8 cellular contexts compared by ENCODE assay signal in the genomic region with DNA sequence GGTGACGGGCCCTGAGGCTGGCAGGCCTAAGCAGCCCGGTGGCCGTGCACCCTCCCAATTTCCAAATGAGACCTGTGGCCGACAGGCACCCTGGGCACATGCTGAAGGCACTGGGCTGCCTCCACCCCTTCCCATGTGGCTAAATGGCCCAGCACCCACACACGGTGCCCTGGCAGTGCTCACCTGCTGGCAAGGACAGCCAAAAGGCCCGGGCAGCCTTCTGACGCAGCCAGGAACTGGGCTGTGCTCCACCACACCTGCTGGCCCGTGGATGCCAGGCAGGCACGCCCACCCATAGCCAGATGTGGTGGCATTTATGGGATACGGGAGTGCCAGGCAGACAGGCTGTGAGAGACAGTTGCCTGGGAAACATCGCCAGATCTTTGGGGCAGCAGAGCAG. TPM values are rescaled to one million over a fixed set of nuclear protein-coding genes. Genes with fewer than 3 reads are reported as not detected.
A peak's percentile ranks its signal among the peaks of the same experiment; 100 is the strongest.
DNase-seq lines count a peak whose midpoint lies in the region; ATAC-seq, FAIRE-seq and TF ChIP-seq lines count a peak whose summit lies in the region.

No MANE protein-coding gene starts in this region.

- ATAC-seq in right lobe of liver: no peak

- H3K27me3 ChIP-seq in ascending aorta (no peaks in the 10 kb centered on the region), right lobe of liver (no peaks in the 10 kb centered on the region)

- H3K4me3 Mint-ChIP-seq in activated CD4-positive, alpha-beta T cell treated with anti-CD3 and anti-CD28 coated beads, Interleukin-2, amount 10 ng/mL, durations not matched to agents 24 days and 14 days: peak overlapping the region; percentile 96

- H3K9me3 ChIP-seq in ascending aorta: no peaks in the 10 kb centered on the region
- no peaks in the 10 kb centered on the region for H3K9me3 ChIP-seq in right lobe of liver

- H3K27ac ChIP-seq in ascending aorta: peak overlapping the region; percentile 90
- H3K27ac ChIP-seq in right lobe of liver: peak overlapping the region; percentile 36 to 79 (median 53)
- peak overlapping the region; percentile 44 for H3K27ac ChIP-seq in temporal lobe (ENCODE audit: low read depth, low read length)

- no peaks in the 10 kb centered on the region for H3K9me3 Mint-ChIP-seq in activated CD4-positive, alpha-beta T cell treated with anti-CD3 and anti-CD28 coated beads, Interleukin-2, amount 10 ng/mL, durations not matched to agents 24 days and 14 days

- WGBS in right lobe of liver (ENCODE audit: insufficient coverage, low coverage, low lambda C conversion rate, missing lambda C conversion rate): no CpG with 5 or more reads among the region's 11 CpGs

- H3K4me3 ChIP-seq in ascending aorta: peak overlapping the region in 1 of 2 donors; percentile 60
- H3K4me3 ChIP-seq in right lobe of liver: no peak overlapping the region

- H3K27ac Mint-ChIP-seq in activated CD4-positive, alpha-beta T cell treated with anti-CD3 and anti-CD28 coated beads, Interleukin-2, amount 10 ng/mL, durations not matched to agents 24 days and 14 days: peak overlapping the region; percentile 89

- H3K36me3 ChIP-seq in ascending aorta (no peaks in the 10 kb centered on the region), right lobe of liver (no peaks in the 10 kb centered on the region)

- TF ChIP-seq POLR2A in right lobe of liver (IDR thresholded peaks at IDR 0.05): no peak
- TF ChIP-seq POLR2A in erythroblast (IDR thresholded peaks at IDR 0.05; ENCODE audit: low read length): no peak
- no peak for TF ChIP-seq POLR2A in GM12892 (IDR thresholded peaks at IDR 0.05; ENCODE audit: low read depth, low read length)

- H3K36me3 Mint-ChIP-seq in activated CD4-positive, alpha-beta T cell treated with anti-CD3 and anti-CD28 coated beads, Interleukin-2, amount 10 ng/mL, durations not matched to agents 24 days and 14 days (ENCODE audit: low read depth): no peaks in the 10 kb centered on the region

- TF ChIP-seq CTCF in ascending aorta (IDR thresholded peaks at IDR 0.05) (no peak), right lobe of liver (IDR thresholded peaks at IDR 0.05) (no peak)

- peaks cover 13 to 32% of the 10 kb centered on the region in 2 donors for H3K4me1 ChIP-seq in ascending aorta
- peaks cover 0 to 8% (median 4%) of the 10 kb centered on the region in 4 donors for H3K4me1 ChIP-seq in right lobe of liver

- no peak for DNase-seq in activated CD4-positive, alpha-beta T cell treated with anti-CD3 and anti-CD28 coated beads, Interleukin-2, amount 10 ng/mL, durations not matched to agents 24 days and 14 days
- no peak for DNase-seq in activated CD4-positive, alpha-beta T cell treated with anti-CD3 and anti-CD28 coated beads, Interleukin-2, amount 50 U/mL, for 48 hours
- DNase-seq in ascending aorta (ENCODE audit: low spot score in 2 of 2): no peak
- DNase-seq in right lobe of liver: peak in 1 of 3 donors; percentile 72
- DNase-seq in erythroblast (lab: John Stamatoyannopoulos, UW): no peak
- DNase-seq in GM12892 (ENCODE audit: insufficient read length): no peak
- no peak for DNase-seq in HTR-8/SVneo (ENCODE audit: insufficient read length, low spot score)

- peaks cover 13% of the 10 kb centered on the region for H3K4me1 Mint-ChIP-seq in activated CD4-positive, alpha-beta T cell treated with anti-CD3 and anti-CD28 coated beads, Interleukin-2, amount 10 ng/mL, durations not matched to agents 24 days and 14 days

- no peaks in the 10 kb centered on the region for H3K27me3 Mint-ChIP-seq in activated CD4-positive, alpha-beta T cell treated with anti-CD3 and anti-CD28 coated beads, Interleukin-2, amount 10 ng/mL, durations not matched to agents 24 days and 14 days

- intact Hi-C loops in activated CD4-positive, alpha-beta T cell treated with anti-CD3 and anti-CD28 coated beads, Interleukin-2, amount 10 ng/mL, durations not matched to agents 24 days and 14 days (cut with micrococcal nuclease): loop anchor here (2.0 to 5.0 kb wide), 2 partner anchors 102 to 329 kb away; a partner anchor contains a TSS
- intact Hi-C loops in ascending aorta (cut with DNase I) (loop anchor here (2.0 to 5.0 kb wide), 3 partner anchors 36 to 348 kb away; no protein-coding TSS in a partner anchor), right lobe of liver (cut with DNase I) (loop anchor here (5.0 kb wide), 3 partner anchors 34 to 184 kb away; no protein-coding TSS in a partner anchor)

- no peak for FAIRE-seq in GM12892 (lab: Jason Lieb, UNC)
- no peak for FAIRE-seq in HTR-8/SVneo (lab: Jason Lieb, UNC)

RNA-seq across cellular contexts. Expression of a gene that starts 4.0 kb away (rescaled TPM):
- 55.8 and 60.3 TPM in 2 replicates for total RNA-seq in activated CD4-positive, alpha-beta T cell treated with anti-CD3 and anti-CD28 coated beads, Interleukin-2, amount 10 ng/mL, durations not matched to agents 24 days and 14 days
- total RNA-seq in ascending aorta: 38.3 TPM
- total RNA-seq in right lobe of liver: 10 to 100 TPM; 18.9 to 26.0 (median 24.4) TPM
- total RNA-seq in temporal lobe: 24.6 TPM
- 4.9 TPM for polyA plus RNA-seq in GM12892 (2012; ENCODE audit: missing spikeins)

RNA-seq across cellular contexts. Expression of a gene that starts 29.5 kb away (rescaled TPM):
- total RNA-seq in activated CD4-positive, alpha-beta T cell treated with anti-CD3 and anti-CD28 coated beads, Interleukin-2, amount 10 ng/mL, durations not matched to agents 24 days and 14 days: 40.7 and 41.1 TPM in 2 replicates
- 139 TPM for total RNA-seq in ascending aorta
- 10 to 100 TPM; 23.7 to 84.8 (median 31.4) TPM for total RNA-seq in right lobe of liver
- 26.1 TPM for total RNA-seq in temporal lobe
- polyA plus RNA-seq in GM12892 (2012; ENCODE audit: missing spikeins): 2.0 TPM
